ENCODE assay signal across 16 cellular contexts in genomic region chr2:22737144-22737543, GRCh38.
DNase-seq lines count a peak whose midpoint lies in the region; FAIRE-seq and TF ChIP-seq lines count a peak whose summit lies in the region.
"Had no signal": no experiment of that assay in that cellular context is flagged by ENCODE, and none has a peak within 500 bp of the region (broad histone marks: within the 10 kb centered on the region; RNA-seq: fewer than 3 reads in every experiment).

No MANE protein-coding gene starts in this region.

- no peaks in the 10 kb centered on the region for H3K23me2 ChIP-seq in H1 (ENCODE audit: low read depth, low read length)

- H4K91ac ChIP-seq in H1 (replicated peaks; ENCODE audit: insufficient read length, low read length): no peak overlapping the region

- peaks cover 2% of the 10 kb centered on the region for H3K9me3 Mint-ChIP-seq in progenitor cell of endocrine pancreas (ENCODE audit: low read depth)
- H3K9me3 Mint-ChIP-seq in activated naive CD8-positive, alpha-beta T cell treated with anti-CD3 and anti-CD28 coated beads for 36 hours: peaks cover 2% of the 10 kb centered on the region

- peaks cover 18% of the 10 kb centered on the region for H3K4me1 Mint-ChIP-seq in progenitor cell of endocrine pancreas (ENCODE audit: low read depth)
- no peaks in the 10 kb centered on the region for H3K4me1 Mint-ChIP-seq in activated naive CD8-positive, alpha-beta T cell treated with anti-CD3 and anti-CD28 coated beads for 36 hours
- H3K4me1 Mint-ChIP-seq: activated CD8-positive, alpha-beta memory T cell treated with anti-CD3 and anti-CD28 coated beads, Interleukin-2, amount 10 ng/mL, durations not matched to agents 7 days and 5 days; central memory CD8-positive, alpha-beta T cell had no signal

- no peak overlapping the region for H3K23ac ChIP-seq in H1 (ENCODE audit: insufficient read length)

- no peaks in the 10 kb centered on the region for H3K27me3 ChIP-seq in H1 (replicated peaks in 1 of 4; ENCODE audit: control insufficient read depth in 3 of 4, extremely low read depth in 1 of 4, insufficient read depth in 3 of 4, low read length in 3 of 4)
- H3K27me3 ChIP-seq: BLaER1 treated with 17β-estradiol and CSF1 and Interleukin-3, amounts not matched to agents 10 nM and 100 nM had no signal

- no peak for TF ChIP-seq POLR2A in NB4 (IDR thresholded peaks at IDR 0.05; ENCODE audit: extremely low read depth, insufficient read length)
- no peak for TF ChIP-seq POLR2A in H1 (IDR thresholded peaks at IDR 0.05; ENCODE audit: control extremely low read depth in 1 of 2, low read depth in 2 of 2, low read length in 2 of 2)

- no peak overlapping the region for H3K18ac ChIP-seq in H1 (ENCODE audit: extremely low read depth, low read length)

- no peak overlapping the region for H3K4ac ChIP-seq in H1 (replicated peaks; ENCODE audit: insufficient read length, low read depth, low read length)

- no peak overlapping the region for H3K56ac ChIP-seq in H1 (replicated peaks; ENCODE audit: insufficient read length, low read depth, low read length)

- H3K9me3 ChIP-seq in H1 (ENCODE audit: insufficient read depth in 2 of 2, low read depth in 1 of 2, low read length in 1 of 2): no peaks in the 10 kb centered on the region

- 79% methylated on average over 3 of the region's 3 CpGs; no CpG with 5 or more reads in 1 of the 2 experiments for WGBS in H1 (ENCODE audit: extremely low coverage in 1 of 2, insufficient coverage in 1 of 2, insufficient read length in 1 of 2, insufficient replicate concordance in 2 of 2, low coverage in 1 of 2, low lambda C conversion rate in 2 of 2, missing lambda C conversion rate in 1 of 2), 2 experiments

- H2BK12ac ChIP-seq in H1 (ENCODE audit: low read depth, low read length): no peak overlapping the region

- H3K9ac ChIP-seq in H1 (replicated peaks in 1 of 4; ENCODE audit: extremely low read depth in 1 of 4, low read depth in 3 of 4, low read length in 3 of 4): no peak overlapping the region
- H3K9ac ChIP-seq: BLaER1 treated with 17β-estradiol and CSF1 and Interleukin-3, amounts not matched to agents 10 nM and 100 nM had no signal

- no peaks in the 10 kb centered on the region for H3K79me2 ChIP-seq in H1 (ENCODE audit: control insufficient read depth in 1 of 2, insufficient read depth in 2 of 2, low read length in 2 of 2)

- H4K8ac ChIP-seq in H1 (ENCODE audit: extremely low read depth, insufficient read depth, low read length): no peak overlapping the region

- no peaks in the 10 kb centered on the region for H3K4me1 ChIP-seq in H1 (replicated peaks in 1 of 4; ENCODE audit: control insufficient read depth in 3 of 4, insufficient read depth in 4 of 4, low read length in 3 of 4)
- H3K4me1 ChIP-seq: BLaER1 treated with 17β-estradiol and CSF1 and Interleukin-3, amounts not matched to agents 10 nM and 100 nM had no signal

- H4K20me1 ChIP-seq in H1 (replicated peaks in 1 of 2; ENCODE audit: control insufficient read depth in 1 of 2, insufficient read depth in 2 of 2, low read length in 2 of 2): no peaks in the 10 kb centered on the region
- H4K20me1 ChIP-seq: BLaER1 treated with 17β-estradiol and CSF1 and Interleukin-3, amounts not matched to agents 10 nM and 100 nM had no signal

- no peak overlapping the region for H3K4me3 Mint-ChIP-seq in progenitor cell of endocrine pancreas (ENCODE audit: low read depth)
- no peak overlapping the region for H3K4me3 Mint-ChIP-seq in activated naive CD8-positive, alpha-beta T cell treated with anti-CD3 and anti-CD28 coated beads for 36 hours
- H3K4me3 Mint-ChIP-seq: activated CD8-positive, alpha-beta memory T cell treated with anti-CD3 and anti-CD28 coated beads, Interleukin-2, amount 10 ng/mL, durations not matched to agents 7 days and 5 days; central memory CD8-positive, alpha-beta T cell; effector memory CD8-positive, alpha-beta T cell had no signal

- intact Hi-C loops in posterior vena cava (cut with DNase I): no loop called here

- POLR2A ChIA-PET in H1 (lab: Charles Lee; ENCODE audit: partially characterized antibody): no interaction called here

- H3K36me3 Mint-ChIP-seq in progenitor cell of endocrine pancreas (ENCODE audit: insufficient read depth): no peaks in the 10 kb centered on the region
- H3K36me3 Mint-ChIP-seq in activated naive CD8-positive, alpha-beta T cell treated with anti-CD3 and anti-CD28 coated beads for 36 hours: no peaks in the 10 kb centered on the region
- H3K36me3 Mint-ChIP-seq: activated CD8-positive, alpha-beta memory T cell treated with anti-CD3 and anti-CD28 coated beads, Interleukin-2, amount 10 ng/mL, durations not matched to agents 7 days and 5 days had no signal

- no peak for TF ChIP-seq EP300 in H1 (IDR thresholded peaks at IDR 0.05; ENCODE audit: borderline replicate concordance in 1 of 2, low read depth in 2 of 2, low read length in 2 of 2)

- H2BK5ac ChIP-seq in H1 (ENCODE audit: low read depth, low read length): no peak overlapping the region

- TF ChIP-seq CTCF in GM12865 (IDR thresholded peaks at IDR 0.05; ENCODE audit: insufficient read depth, low read depth, low read length, missing control alignments) (peak; percentile 2), NB4 (IDR thresholded peaks at IDR 0.05; ENCODE audit: low read depth, low read length) (peak; percentile 48), H1 (IDR thresholded peaks at IDR 0.05; ENCODE audit: control extremely low read depth in 1 of 3, insufficient read depth in 1 of 3, low read depth in 1 of 3, low read length in 3 of 3) (no peak), progenitor cell of endocrine pancreas (IDR thresholded peaks at IDR 0.05; ENCODE audit: unreplicated experiment) (peak; percentile 47)

- 0 out of 2 replicates have a peak overlapping the region, but pooled peaks have one; percentile 29 for H2AFZ ChIP-seq in H1 (ENCODE audit: low read length)

- TF ChIP-seq RAD21 in H1 (IDR thresholded peaks at IDR 0.05 in 1 of 2, conservative IDR thresholded peaks at IDR 0.05 in 1 of 2; ENCODE audit: low read depth in 2 of 2, low read length in 2 of 2): peak in 1 of 2 experiments; percentile 28; a peak in 2 of 4 replicates

- H4K5ac ChIP-seq in H1 (ENCODE audit: insufficient read length, low read depth, low read length): no peak overlapping the region

- no peak overlapping the region for H2BK15ac ChIP-seq in H1 (ENCODE audit: low read length)

- no peak for FAIRE-seq in H1 (lab: Jason Lieb, UNC)
- FAIRE-seq: GM19239 had no signal

- no peak for DNase-seq in GM12865 (ENCODE audit: low read depth)
- DNase-seq in NB4 (ENCODE audit: low read depth): peak; percentile 15
- no peak for DNase-seq in H1 (ENCODE audit: low read depth in 1 of 2, low spot score in 2 of 2)
- DNase-seq in progenitor cell of endocrine pancreas (ENCODE audit: low spot score, unreplicated experiment): no peak
- no peak for DNase-seq in activated naive CD8-positive, alpha-beta T cell treated with anti-CD3 and anti-CD28 coated beads for 36 hours
- no peak for DNase-seq in posterior vena cava (ENCODE audit: low spot score)
- no peak for DNase-seq in stimulated activated CD4-positive, alpha-beta T cell treated with anti-CD3 and anti-CD28 coated beads, Interleukin-4, amount 100 ng/mL, for 1 hour
- DNase-seq: activated CD4-positive, alpha-beta T cell treated with anti-CD3 and anti-CD28 coated beads for 1 hour; activated CD8-positive, alpha-beta memory T cell treated with anti-CD3 and anti-CD28 coated beads, Interleukin-2, amount 10 ng/mL, durations not matched to agents 7 days and 5 days; activated effector memory CD4-positive, alpha-beta T cell treated with Interleukin-2 at 50 U/mL for 16 hours; effector memory CD8-positive, alpha-beta T cell; posterior cingulate gyrus; SHP77 had no signal

- H3K14ac ChIP-seq in H1 (ENCODE audit: insufficient read length): no peak overlapping the region

- H3K4me3 ChIP-seq in GM12865 (ENCODE audit: low read depth, low read length): no peak overlapping the region
- no peak overlapping the region for H3K4me3 ChIP-seq in NB4 (ENCODE audit: low read depth, low read length)
- no peak overlapping the region for H3K4me3 ChIP-seq in H1 (ENCODE audit: extremely low read depth in 1 of 4, insufficient read depth in 2 of 4, low read depth in 3 of 4, low read length in 4 of 4)
- H3K4me3 ChIP-seq: BLaER1 treated with 17β-estradiol and CSF1 and Interleukin-3, amounts not matched to agents 10 nM and 100 nM had no signal

- no peaks in the 10 kb centered on the region for H3K27me3 Mint-ChIP-seq in progenitor cell of endocrine pancreas
- no peaks in the 10 kb centered on the region for H3K27me3 Mint-ChIP-seq in activated naive CD8-positive, alpha-beta T cell treated with anti-CD3 and anti-CD28 coated beads for 36 hours
- H3K27me3 Mint-ChIP-seq: activated CD8-positive, alpha-beta memory T cell treated with anti-CD3 and anti-CD28 coated beads, Interleukin-2, amount 10 ng/mL, durations not matched to agents 7 days and 5 days; central memory CD8-positive, alpha-beta T cell; effector memory CD8-positive, alpha-beta T cell had no signal

- CTCF ChIA-PET in H1 (lab: Charles Lee; ENCODE audit: partially characterized antibody): interaction anchor here (0.7 to 1.5 kb wide), 9 partner anchors 17 to 387 kb away, joined by 3 to 4 read pairs (median 3); no protein-coding TSS in a partner anchor

- H3K27ac ChIP-seq in H1 (ENCODE audit: low read depth, low read length): no peak overlapping the region
- H3K27ac ChIP-seq: BLaER1 treated with 17β-estradiol and CSF1 and Interleukin-3, amounts not matched to agents 10 nM and 100 nM had no signal

- no peak overlapping the region for H3K4me2 ChIP-seq in H1 (ENCODE audit: insufficient read depth in 1 of 2, low read depth in 2 of 2, low read length in 2 of 2)
- H3K4me2 ChIP-seq: BLaER1 treated with 17β-estradiol and CSF1 and Interleukin-3, amounts not matched to agents 10 nM and 100 nM had no signal

- no peaks in the 10 kb centered on the region for H3K79me1 ChIP-seq in H1 (ENCODE audit: low read depth, low read length)

- no peak overlapping the region for H3K27ac Mint-ChIP-seq in progenitor cell of endocrine pancreas
- H3K27ac Mint-ChIP-seq in activated naive CD8-positive, alpha-beta T cell treated with anti-CD3 and anti-CD28 coated beads for 36 hours: no peak overlapping the region
- H3K27ac Mint-ChIP-seq: activated CD8-positive, alpha-beta memory T cell treated with anti-CD3 and anti-CD28 coated beads, Interleukin-2, amount 10 ng/mL, durations not matched to agents 7 days and 5 days; effector memory CD8-positive, alpha-beta T cell had no signal

- H3K36me3 ChIP-seq in H1 (ENCODE audit: control insufficient read depth in 2 of 4, insufficient read depth in 4 of 4, low read length in 3 of 4): no peaks in the 10 kb centered on the region
- H3K36me3 ChIP-seq: BLaER1 treated with 17β-estradiol and CSF1 and Interleukin-3, amounts not matched to agents 10 nM and 100 nM had no signal

- no peak overlapping the region for H2AK5ac ChIP-seq in H1 (ENCODE audit: low read depth, low read length)

- H2BK20ac ChIP-seq in H1 (ENCODE audit: low read length): no peak overlapping the region

- H2BK120ac ChIP-seq in H1 (replicated peaks; ENCODE audit: low read depth, low read length): no peak overlapping the region

TF ChIP-seq in H1, 55 proteins besides CTCF, POLR2A, EP300 and RAD21 (continues in another document):
- no peak for TF ChIP-seq KDM4A (IDR thresholded peaks at IDR 0.05; ENCODE audit: low read depth, low read length, severe bottlenecking)
- TF ChIP-seq RXRA (IDR thresholded peaks at IDR 0.05; ENCODE audit: insufficient read depth, low read depth, low read length): no peak
- no peak for TF ChIP-seq RNF2 (IDR thresholded peaks at IDR 0.05; ENCODE audit: borderline replicate concordance, low read depth, low read length, missing control alignments, poor library complexity, severe bottlenecking)

Comparison
In these comparisons a context has a peak if more than half of its experiments do, and no peak if none do; other contexts are left out.
1. CTCF ChIP-seq: peak in GM12865 (single experiment), NB4 (single experiment) and progenitor cell of endocrine pancreas (single experiment); none in H1 (0 of 3).